In genomic region chr6:50825375-50826036, GRCh38 we compare ENCODE assay signal across 1 cellular context.
A peak's percentile ranks its signal among the peaks of the same experiment; 100 is the strongest.
TF ChIP-seq lines count a peak whose summit lies in the region.

No MANE protein-coding gene starts in this region.

TF ChIP-seq in K562, 482 proteins besides CTCF, POLR2A, EP300 and RAD21 (continued from another document and continues in another):
- TF ChIP-seq E4F1 (CRISPR knock-in tag; IDR thresholded peaks at IDR 0.05; ENCODE audit: borderline replicate concordance) (no peak), EWSR1 (IDR thresholded peaks at IDR 0.05; ENCODE audit: borderline replicate concordance, low read depth, partially characterized antibody) (no peak), ELK1 (CRISPR knock-in tag; IDR thresholded peaks at IDR 0.05) (no peak), XRCC3 (IDR thresholded peaks at IDR 0.05) (no peak), JUN (IDR thresholded peaks at IDR 0.05; ENCODE audit: borderline replicate concordance, low read depth, low read length) (no peak), JUN (CRISPR knock-in tag; IDR thresholded peaks at IDR 0.05; ENCODE audit: borderline replicate concordance) (no peak), USF1 (CRISPR knock-in tag; IDR thresholded peaks at IDR 0.05) (peak; percentile 20; the same call in 1 of the 2 replicates), BRF2 (IDR thresholded peaks at IDR 0.05; ENCODE audit: borderline replicate concordance, insufficient read depth, insufficient read length) (no peak), ELK3 (CRISPR knock-in tag; IDR thresholded peaks at IDR 0.05) (no peak), TAL1 (IDR thresholded peaks at IDR 0.05) (peak; percentile 53), FOSL1 (tag; conservative IDR thresholded peaks at IDR 0.05) (no peak), BCOR (IDR thresholded peaks at IDR 0.05) (no peak), KAT8 (IDR thresholded peaks at IDR 0.05; ENCODE audit: low read depth) (no peak), DPF2 (IDR thresholded peaks at IDR 0.05) (peak; percentile 68), LEF1 (IDR thresholded peaks at IDR 0.05) (peak; percentile 33; the same call in 1 of the 2 replicates), ZBED1 (IDR thresholded peaks at IDR 0.05) (no peak), SMC3 (conservative IDR thresholded peaks at IDR 0.05; ENCODE audit: insufficient read depth, low read depth, low read length) (no peak), RBM14 (IDR thresholded peaks at IDR 0.05; ENCODE audit: borderline replicate concordance, insufficient read depth, low read depth, low read length) (no peak), RHOXF2B (CRISPR knock-in tag; conservative IDR thresholded peaks at IDR 0.05) (no peak), CAMTA2 (CRISPR knock-in tag; conservative IDR thresholded peaks at IDR 0.05) (no peak), SAP30 (IDR thresholded peaks at IDR 0.05; ENCODE audit: borderline replicate concordance, insufficient read depth, low read depth, low read length, poor library complexity, severe bottlenecking) (no peak), ZFX (CRISPR knock-in tag; IDR thresholded peaks at IDR 0.05) (no peak), ZBTB9 (CRISPR knock-in tag; IDR thresholded peaks at IDR 0.05) (no peak), PCBP1 (IDR thresholded peaks at IDR 0.05; ENCODE audit: low read depth, low read length, poor library complexity, severe bottlenecking) (no peak), POLR2AphosphoS5 (IDR thresholded peaks at IDR 0.05; ENCODE audit: control insufficient read depth, insufficient read depth, low read depth, low read length) (no peak; the same call in 1 of the 2 replicates), TRIM24 (IDR thresholded peaks at IDR 0.05) (peak; percentile 44 to 56; a peak in 2 of 4 replicates), ZNF407 (IDR thresholded peaks at IDR 0.05; ENCODE audit: low read depth) (no peak), ZNF644 (tag; IDR thresholded peaks at IDR 0.05; ENCODE audit: low read depth) (no peak), ERF (CRISPR knock-in tag; IDR thresholded peaks at IDR 0.05) (no peak), JUNB (CRISPR knock-in tag; conservative IDR thresholded peaks at IDR 0.05) (no peak), TCF3 (CRISPR knock-in tag; IDR thresholded peaks at IDR 0.05) (peak; percentile 83), NR1H2 (CRISPR knock-in tag; IDR thresholded peaks at IDR 0.05) (no peak), NR3C1 (CRISPR knock-in tag; IDR thresholded peaks at IDR 0.05) (no peak), MTA1 (IDR thresholded peaks at IDR 0.05; ENCODE audit: borderline replicate concordance) (0 out of 2 replicates have a peak, but pooled peaks have one; percentile 19), CHD4 (IDR thresholded peaks at IDR 0.05; ENCODE audit: insufficient read depth, insufficient replicate concordance, low read depth, low read length, poor library complexity, severe bottlenecking) (no peak), ZC3H8 (IDR thresholded peaks at IDR 0.05) (no peak), HDAC6 (IDR thresholded peaks at IDR 0.05; ENCODE audit: low read depth, low read length) (no peak), BCLAF1 (IDR thresholded peaks at IDR 0.05; ENCODE audit: borderline replicate concordance in 1 of 2, control insufficient read depth in 1 of 2, low read depth in 2 of 2, low read length in 1 of 2) (no peak), FOXP1 (CRISPR knock-in tag; IDR thresholded peaks at IDR 0.05) (no peak), HNRNPL (IDR thresholded peaks at IDR 0.05; ENCODE audit: low read depth, low read length) (no peak), GATAD2B (IDR thresholded peaks at IDR 0.05; ENCODE audit: borderline replicate concordance) (no peak), BHLHE40 (IDR thresholded peaks at IDR 0.05; ENCODE audit: low read length) (0 out of 2 replicates have a peak, but pooled peaks have one; percentile 33), ZNF707 (CRISPR knock-in tag; conservative IDR thresholded peaks at IDR 0.05) (no peak), ZNF124 (CRISPR knock-in tag; IDR thresholded peaks at IDR 0.05) (no peak), C11orf30 (IDR thresholded peaks at IDR 0.05; ENCODE audit: low read depth) (no peak), CBFA2T2 (conservative IDR thresholded peaks at IDR 0.05) (peak; percentile 56), KLF1 (tag; IDR thresholded peaks at IDR 0.05) (no peak), ZNF253 (CRISPR knock-in tag; conservative IDR thresholded peaks at IDR 0.05) (no peak), GATAD2A (IDR thresholded peaks at IDR 0.05) (0 out of 2 replicates have a peak, but pooled peaks have one; percentile 64), ZBTB1 (CRISPR knock-in tag; IDR thresholded peaks at IDR 0.05; ENCODE audit: borderline replicate concordance, low read depth) (no peak), ZNF274 (IDR thresholded peaks at IDR 0.05; ENCODE audit: borderline replicate concordance, low read depth, low read length) (no peak), ZNF77 (CRISPR knock-in tag; IDR thresholded peaks at IDR 0.05) (no peak), RBM22 (IDR thresholded peaks at IDR 0.05; ENCODE audit: low read depth, low read length, poor library complexity, severe bottlenecking) (no peak)
